8 cellular contexts compared by ENCODE assay signal in the genomic region with DNA sequence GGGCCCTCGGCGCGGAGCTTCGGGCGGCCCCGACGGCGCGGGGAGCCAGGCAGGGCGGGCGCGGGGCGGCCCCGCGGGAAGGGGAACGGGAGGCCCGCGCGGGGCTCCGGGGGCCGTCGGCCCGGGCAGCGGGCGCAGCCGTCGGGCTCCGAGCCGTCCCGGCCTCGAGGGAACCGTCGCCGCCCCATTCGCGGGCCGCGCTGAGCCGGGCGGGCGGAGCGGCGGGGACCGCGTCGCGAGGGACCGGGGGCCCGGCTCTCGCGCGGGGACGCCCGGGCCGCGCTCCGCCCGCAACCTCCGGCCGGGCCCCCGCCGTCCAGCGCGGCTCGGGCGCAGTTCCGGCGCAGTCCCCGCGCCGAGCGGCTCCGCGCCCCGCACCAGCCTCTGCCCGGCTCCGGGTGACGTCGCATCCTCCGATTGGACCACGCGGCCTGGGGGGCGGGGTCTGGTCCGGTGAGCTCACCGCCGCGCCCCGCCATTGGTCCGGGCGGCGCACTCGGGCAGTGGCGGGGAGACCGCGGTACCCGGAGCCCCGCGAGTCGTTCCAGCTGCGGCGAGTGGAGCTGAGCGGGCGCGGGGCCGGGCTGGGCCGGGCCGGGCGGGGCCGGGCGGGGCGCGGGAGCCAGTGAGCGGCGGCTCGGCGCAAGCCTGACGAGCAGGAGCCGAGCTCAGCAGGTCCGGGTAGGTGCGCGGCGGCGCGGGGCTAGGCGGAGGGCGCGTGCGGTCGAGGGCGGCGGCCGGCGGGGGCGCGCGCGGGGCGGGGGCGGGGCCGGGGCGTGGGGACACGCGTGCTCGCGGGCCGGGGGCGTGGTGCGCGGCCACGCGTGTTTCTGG.
DNase-seq lines count a peak whose midpoint lies in the region; ATAC-seq and TF ChIP-seq lines count a peak whose summit lies in the region.

No MANE protein-coding gene starts in this region.

- no peak overlapping the region for H4K12ac ChIP-seq in trophoblast cell (ENCODE audit: low read depth, low read length)

- WGBS in SK-N-SH (ENCODE audit: low lambda C conversion rate): 0% methylated on average over 1 of the region's 151 CpGs
- no CpG with 5 or more reads among the region's 151 CpGs for WGBS in trophoblast cell (ENCODE audit: extremely low coverage, insufficient coverage, insufficient read length)
- 2% methylated on average over 151 of the region's 151 CpGs for WGBS in thymus

- peak overlapping the region; percentile 68 for H4K8ac ChIP-seq in trophoblast cell (ENCODE audit: low read depth, low read length)

- H4K91ac ChIP-seq in trophoblast cell (ENCODE audit: low read depth, low read length): peak overlapping the region; percentile 61

- no peak overlapping the region for H3K4ac ChIP-seq in trophoblast cell (ENCODE audit: low read depth, low read length)

- H3K27ac ChIP-seq in SK-N-SH (ENCODE audit: low read depth in 2 of 2, low read length in 1 of 2): peak overlapping the region in 1 of 2 experiments; percentile 74; a peak in 1 of 4 replicates
- H3K27ac ChIP-seq in trophoblast cell (ENCODE audit: low read depth, low read length): no peak overlapping the region
- H3K27ac ChIP-seq in thymus (ENCODE audit: low read depth): no peak overlapping the region

- H3K4me1 ChIP-seq in SK-N-SH (ENCODE audit: control insufficient read depth in 1 of 2, insufficient read depth in 2 of 2, low read depth in 1 of 2, low read length in 1 of 2): peaks cover 0 to 8% of the 10 kb centered on the region in 2 experiments; a peak in 1 of 4 replicates
- peaks cover 3 to 4% of the 10 kb centered on the region in 2 experiments for H3K4me1 ChIP-seq in trophoblast cell (ENCODE audit: control insufficient read depth in 1 of 2, insufficient read depth in 2 of 2, low read length in 2 of 2)
- no peaks in the 10 kb centered on the region for H3K4me1 ChIP-seq in thymus (ENCODE audit: control insufficient read depth, insufficient read depth, low read length)

- H3K27me3 ChIP-seq in SK-N-SH (ENCODE audit: insufficient read depth) (peaks cover 6% of the 10 kb centered on the region; the same call in 1 of the 2 replicates), trophoblast cell (ENCODE audit: insufficient read depth, low read length) (peaks cover 22% of the 10 kb centered on the region), thymus (ENCODE audit: control insufficient read depth, insufficient read depth) (peaks cover 57% of the 10 kb centered on the region)

- peaks cover 4% of the 10 kb centered on the region for H3K79me1 ChIP-seq in trophoblast cell (ENCODE audit: low read length)

- H3K23ac ChIP-seq in trophoblast cell (ENCODE audit: low read length): no peak overlapping the region

- POLR2A ChIA-PET in SK-N-SH (lab: Yijun Ruan, JAX): interaction anchor here (0.6 to 4.8 kb wide), 9 partner anchors 8 to 67 kb away, joined by 3 to 60 read pairs (median 3); partner anchors contain the start of gene VAMP3

- no peaks in the 10 kb centered on the region for H3K9me2 ChIP-seq in SK-N-SH

- H2BK120ac ChIP-seq in trophoblast cell (ENCODE audit: insufficient read depth, low read length, poor library complexity): no peak overlapping the region

- CTCF ChIA-PET in SK-N-SH (lab: Yijun Ruan, JAX): interaction anchor here (0.6 to 4.8 kb wide), 7 partner anchors 23 to 1050 kb away, joined by 3 to 58 read pairs (median 6); no protein-coding TSS in a partner anchor

- H3K79me2 ChIP-seq in SK-N-SH (ENCODE audit: insufficient read depth) (no peaks in the 10 kb centered on the region), trophoblast cell (ENCODE audit: control insufficient read depth, insufficient read depth, low read length, poor library complexity) (no peaks in the 10 kb centered on the region)

- no peak overlapping the region for H2AK5ac ChIP-seq in trophoblast cell (ENCODE audit: low read length)

- H2AFZ ChIP-seq in SK-N-SH (ENCODE audit: low read depth) (no peak overlapping the region), trophoblast cell (ENCODE audit: insufficient read depth, low read length, poor library complexity) (no peak overlapping the region)

- H3K4me2 ChIP-seq in SK-N-SH: peak overlapping the region; percentile 55; the same call in 1 of the 2 replicates
- H3K4me2 ChIP-seq in trophoblast cell (ENCODE audit: low read length): peak overlapping the region; percentile 87

- TF ChIP-seq CTCF in SK-N-SH (IDR thresholded peaks at IDR 0.05): no peak

- no peaks in the 10 kb centered on the region for H3K9me3 ChIP-seq in SK-N-SH
- peaks cover 3% of the 10 kb centered on the region for H3K9me3 ChIP-seq in trophoblast cell (ENCODE audit: insufficient read depth, low read depth, low read length)
- no peaks in the 10 kb centered on the region for H3K9me3 ChIP-seq in thymus (ENCODE audit: control insufficient read depth)

- TF ChIP-seq EP300 in SK-N-SH (IDR thresholded peaks at IDR 0.05; ENCODE audit: borderline replicate concordance in 1 of 2, low read depth in 1 of 2, low read length in 1 of 2): no peak

- H4K20me1 ChIP-seq in SK-N-SH (ENCODE audit: insufficient read depth): no peaks in the 10 kb centered on the region

- ATAC-seq in GM21576 (IDR thresholded peaks at IDR 0.05; ENCODE audit: unreplicated experiment): peak; percentile 86

- H2BK12ac ChIP-seq in trophoblast cell (ENCODE audit: low read length): no peak overlapping the region

- no peak overlapping the region for H2BK5ac ChIP-seq in trophoblast cell (ENCODE audit: low read depth, low read length, poor library complexity)

- DNase-seq in D341Med (ENCODE audit: low spot score) (peak; percentile 99), SK-N-SH (peak; percentile 100), glomerular visceral epithelial cell (ENCODE audit: extremely low spot score) (peak; percentile 94), trophoblast cell (peak; percentile 78 to 80)
- peak; percentile 45 for DNase-seq in Jurkat, Clone E6-1 (ENCODE audit: low read depth, low spot score)
- peak; percentile 94 for DNase-seq in activated naive CD4-positive, alpha-beta T cell treated with anti-CD3 and anti-CD28 coated beads, Interleukin-2, amount 50 U/mL, for 16 hours

- H3K14ac ChIP-seq in trophoblast cell (ENCODE audit: low read length): no peak overlapping the region

- H3K9ac ChIP-seq in SK-N-SH (no peak overlapping the region), trophoblast cell (ENCODE audit: low read length) (peak overlapping the region; percentile 49)

- H3F3A ChIP-seq in SK-N-SH (replicated peaks; ENCODE audit: insufficient read depth): peaks cover 7% of the 10 kb centered on the region

- peak overlapping the region; percentile 26 for H3K18ac ChIP-seq in trophoblast cell (ENCODE audit: low read length)

- no peak for TF ChIP-seq RAD21 in SK-N-SH (IDR thresholded peaks at IDR 0.05; ENCODE audit: low read length)

- no peak overlapping the region for H3K4me3 ChIP-seq in Jurkat, Clone E6-1 (ENCODE audit: low read length)
- peak overlapping the region in 1 of 2 experiments; percentile 64; a peak in 2 of 4 replicates for H3K4me3 ChIP-seq in SK-N-SH (ENCODE audit: low read depth in 2 of 2, low read length in 1 of 2)
- H3K4me3 ChIP-seq in trophoblast cell (ENCODE audit: low read depth, low read length): peak overlapping the region; percentile 80
- peak overlapping the region; percentile 47 for H3K4me3 ChIP-seq in thymus (ENCODE audit: low read length)

- H3K36me3 ChIP-seq in SK-N-SH (replicated peaks in 1 of 2; ENCODE audit: control insufficient read depth in 1 of 2, insufficient read depth in 2 of 2, low read length in 1 of 2): no peaks in the 10 kb centered on the region
- no peaks in the 10 kb centered on the region for H3K36me3 ChIP-seq in trophoblast cell (ENCODE audit: control insufficient read depth in 1 of 2, insufficient read depth in 2 of 2, low read length in 2 of 2)
- no peaks in the 10 kb centered on the region for H3K36me3 ChIP-seq in thymus (ENCODE audit: control insufficient read depth, insufficient read depth)

TF ChIP-seq in SK-N-SH, 30 proteins besides CTCF, POLR2A, EP300 and RAD21 (continues in another document):
- TF ChIP-seq, protein P1, sequence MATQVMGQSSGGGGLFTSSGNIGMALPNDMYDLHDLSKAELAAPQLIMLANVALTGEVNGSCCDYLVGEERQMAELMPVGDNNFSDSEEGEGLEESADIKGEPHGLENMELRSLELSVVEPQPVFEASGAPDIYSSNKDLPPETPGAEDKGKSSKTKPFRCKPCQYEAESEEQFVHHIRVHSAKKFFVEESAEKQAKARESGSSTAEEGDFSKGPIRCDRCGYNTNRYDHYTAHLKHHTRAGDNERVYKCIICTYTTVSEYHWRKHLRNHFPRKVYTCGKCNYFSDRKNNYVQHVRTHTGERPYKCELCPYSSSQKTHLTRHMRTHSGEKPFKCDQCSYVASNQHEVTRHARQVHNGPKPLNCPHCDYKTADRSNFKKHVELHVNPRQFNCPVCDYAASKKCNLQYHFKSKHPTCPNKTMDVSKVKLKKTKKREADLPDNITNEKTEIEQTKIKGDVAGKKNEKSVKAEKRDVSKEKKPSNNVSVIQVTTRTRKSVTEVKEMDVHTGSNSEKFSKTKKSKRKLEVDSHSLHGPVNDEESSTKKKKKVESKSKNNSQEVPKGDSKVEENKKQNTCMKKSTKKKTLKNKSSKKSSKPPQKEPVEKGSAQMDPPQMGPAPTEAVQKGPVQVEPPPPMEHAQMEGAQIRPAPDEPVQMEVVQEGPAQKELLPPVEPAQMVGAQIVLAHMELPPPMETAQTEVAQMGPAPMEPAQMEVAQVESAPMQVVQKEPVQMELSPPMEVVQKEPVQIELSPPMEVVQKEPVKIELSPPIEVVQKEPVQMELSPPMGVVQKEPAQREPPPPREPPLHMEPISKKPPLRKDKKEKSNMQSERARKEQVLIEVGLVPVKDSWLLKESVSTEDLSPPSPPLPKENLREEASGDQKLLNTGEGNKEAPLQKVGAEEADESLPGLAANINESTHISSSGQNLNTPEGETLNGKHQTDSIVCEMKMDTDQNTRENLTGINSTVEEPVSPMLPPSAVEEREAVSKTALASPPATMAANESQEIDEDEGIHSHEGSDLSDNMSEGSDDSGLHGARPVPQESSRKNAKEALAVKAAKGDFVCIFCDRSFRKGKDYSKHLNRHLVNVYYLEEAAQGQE (IDR thresholded peaks at IDR 0.05; ENCODE audit: low read depth, low read length): no peak
- TF ChIP-seq FOXJ3 (CRISPR knock-in tag; IDR thresholded peaks at IDR 0.05): no peak
- no peak for TF ChIP-seq MEF2A (IDR thresholded peaks at IDR 0.05; ENCODE audit: borderline replicate concordance, low read depth)
- no peak for TF ChIP-seq TEAD4 (IDR thresholded peaks at IDR 0.05; ENCODE audit: borderline replicate concordance, insufficient read depth)
- no peak for TF ChIP-seq FOXM1 (IDR thresholded peaks at IDR 0.05; ENCODE audit: low read depth)
- TF ChIP-seq RFX5 (IDR thresholded peaks at IDR 0.05; ENCODE audit: low read length): peak; percentile 99
- no peak for TF ChIP-seq POLR2AphosphoS5 (IDR thresholded peaks at IDR 0.05; ENCODE audit: low read depth, low read length)
- no peak for TF ChIP-seq JUND (IDR thresholded peaks at IDR 0.05)
- TF ChIP-seq YY1 (IDR thresholded peaks at IDR 0.05; ENCODE audit: low read depth): no peak
- no peak for TF ChIP-seq NFIC (IDR thresholded peaks at IDR 0.05; ENCODE audit: borderline replicate concordance)

Comparison
In these comparisons a context has a peak if more than half of its experiments do, and no peak if none do; other contexts are left out.
1. DNase-seq: peak in every context shown above with its lines; median percentile 100 in SK-N-SH; 99 in D341Med; 94 in activated naive CD4-positive, alpha-beta T cell treated with anti-CD3 and anti-CD28 coated beads, Interleukin-2, amount 50 U/mL, for 16 hours; 94 in glomerular visceral epithelial cell; 79 in trophoblast cell; 45 in Jurkat, Clone E6-1.